8 cellular contexts compared by ENCODE assay signal in the genomic region with DNA sequence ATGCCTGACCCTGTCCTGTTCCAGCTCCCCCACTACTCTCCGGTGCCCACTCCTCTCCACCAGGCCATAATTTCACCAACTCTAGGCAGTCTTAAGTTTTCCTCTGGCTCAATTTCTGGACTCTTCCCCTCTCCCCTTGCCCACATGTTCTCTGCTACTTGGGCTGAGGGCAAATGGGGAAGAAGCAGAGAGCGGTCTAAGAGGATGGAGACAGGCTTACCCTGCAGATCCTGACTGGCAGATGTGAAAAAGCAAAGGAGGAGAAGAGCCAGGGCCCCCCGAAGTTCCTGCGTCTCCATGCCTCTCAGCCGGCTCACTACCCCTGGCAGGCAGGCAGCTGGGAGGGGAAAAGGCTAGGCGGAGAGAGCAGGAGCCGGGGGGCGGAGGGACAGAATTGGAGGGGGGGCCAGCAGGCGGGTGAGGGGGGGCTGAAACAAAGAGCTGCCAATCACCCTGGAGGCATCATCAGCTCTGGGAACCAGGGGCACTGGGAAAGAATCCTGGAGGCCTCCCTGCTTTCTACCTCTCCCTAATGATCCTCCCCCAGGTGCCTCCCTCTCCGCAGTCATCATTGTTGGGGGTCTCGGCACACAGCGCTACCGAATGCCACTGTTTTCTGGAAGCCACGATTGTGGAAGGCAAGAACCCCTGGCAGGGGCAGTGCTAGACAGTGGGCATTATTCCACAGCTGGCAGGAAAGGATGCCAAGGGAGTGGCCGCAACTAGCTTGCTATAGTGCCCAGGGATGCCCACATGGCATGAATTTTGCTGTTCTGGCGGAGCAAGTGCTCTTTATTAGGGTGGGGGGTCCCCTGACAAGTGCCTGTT. TPM values are rescaled to one million over a fixed set of nuclear protein-coding genes. Genes with fewer than 3 reads are reported as not detected.
A peak's percentile ranks its signal among the peaks of the same experiment; 100 is the strongest.
DNase-seq lines count a peak whose midpoint lies in the region; ATAC-seq and TF ChIP-seq lines count a peak whose summit lies in the region.

A gene (minus strand): TSS at position 320 of the 828 bp plus-strand sequence. CDS start 21 bp downstream, at position 299.

- H3K9me3 ChIP-seq in osteoblast (ENCODE audit: low read depth, low read length), result no peaks in the 10 kb centered on the region

- peaks cover 27% of the 10 kb centered on the region for H3K4me1 ChIP-seq in osteoblast (ENCODE audit: insufficient read depth, low read length)

- DNase-seq in DMS 273 (lab: John Stamatoyannopoulos, UW; ENCODE audit: unreplicated experiment) (peak; percentile 90), NCI-H1092 (lab: John Stamatoyannopoulos, UW) (peak; percentile 56), Right ventricle myocardium inferior (ENCODE audit: missing footprints) (peak; percentile 83), osteoblast (ENCODE audit: insufficient read length, low spot score, missing footprints) (peak; percentile 87), hepatic stellate cell (ENCODE audit: low spot score) (no peak), NCI-H2029 treated with DMSO at 0.1 percent for 48 hours (lab: John Stamatoyannopoulos, UW) (no peak)
- no peak for DNase-seq in activated T-helper 2 cell treated with anti-CD3 and anti-CD28 coated beads, Interferon-gamma antibody, Interleukin-2, Interleukin-4, amounts not matched to agents 10 μg/mL and 5 μg/mL and 100 μg/mL, durations not matched to agents 14 hours and 24 hours and 36 hours (ENCODE audit: low spot score)

- intact Hi-C loops in activated T-helper 2 cell treated with anti-CD3 and anti-CD28 coated beads, Interferon-gamma antibody, Interleukin-2, Interleukin-4, amounts not matched to agents 10 μg/mL and 5 μg/mL and 100 μg/mL, durations not matched to agents 14 hours and 24 hours and 36 hours (cut with micrococcal nuclease), result loop anchor here (1.0 to 5.0 kb wide), 5 partner anchors 13 to 845 kb away; a partner anchor contains a TSS
- intact Hi-C loops in Right ventricle myocardium inferior (cut with DNase I), result loop anchor here (1.0 to 5.0 kb wide), 4 partner anchors 19 to 385 kb away; a partner anchor contains a TSS

- H2AFZ ChIP-seq in osteoblast (ENCODE audit: low read length), result peak within 1 kb of the TSS; percentile 74

- H3K4me3 ChIP-seq in osteoblast (ENCODE audit: insufficient read depth, low read length), result peak within 1 kb of the TSS; percentile 95

- peaks cover 24% of the 10 kb centered on the region for H3K4me1 Mint-ChIP-seq in activated T-helper 2 cell treated with anti-CD3 and anti-CD28 coated beads, Interferon-gamma antibody, Interleukin-2, Interleukin-4, amounts not matched to agents 10 μg/mL and 5 μg/mL and 100 μg/mL, durations not matched to agents 14 hours and 24 hours and 36 hours (ENCODE audit: low read depth)

- peaks cover 7% of the 10 kb centered on the region for H3K36me3 Mint-ChIP-seq in activated T-helper 2 cell treated with anti-CD3 and anti-CD28 coated beads, Interferon-gamma antibody, Interleukin-2, Interleukin-4, amounts not matched to agents 10 μg/mL and 5 μg/mL and 100 μg/mL, durations not matched to agents 14 hours and 24 hours and 36 hours (ENCODE audit: low read depth)

- no peaks in the 10 kb centered on the region for H3K27me3 ChIP-seq in osteoblast (ENCODE audit: insufficient read depth, low read length)

- no peaks in the 10 kb centered on the region for H3K9me3 Mint-ChIP-seq in activated T-helper 2 cell treated with anti-CD3 and anti-CD28 coated beads, Interferon-gamma antibody, Interleukin-2, Interleukin-4, amounts not matched to agents 10 μg/mL and 5 μg/mL and 100 μg/mL, durations not matched to agents 14 hours and 24 hours and 36 hours

- no peak for TF ChIP-seq CTCF in osteoblast (IDR thresholded peaks at IDR 0.05; ENCODE audit: extremely low read depth, low read depth, low read length)

- ATAC-seq in Right ventricle myocardium inferior (peak; percentile 18), GM18907 (IDR thresholded peaks at IDR 0.05; ENCODE audit: unreplicated experiment) (no peak)

- H3K27ac Mint-ChIP-seq in activated T-helper 2 cell treated with anti-CD3 and anti-CD28 coated beads, Interferon-gamma antibody, Interleukin-2, Interleukin-4, amounts not matched to agents 10 μg/mL and 5 μg/mL and 100 μg/mL, durations not matched to agents 14 hours and 24 hours and 36 hours, result peak within 1 kb of the TSS; percentile 80

- H3K4me3 Mint-ChIP-seq in activated T-helper 2 cell treated with anti-CD3 and anti-CD28 coated beads, Interferon-gamma antibody, Interleukin-2, Interleukin-4, amounts not matched to agents 10 μg/mL and 5 μg/mL and 100 μg/mL, durations not matched to agents 14 hours and 24 hours and 36 hours (ENCODE audit: low read depth), result peak within 1 kb of the TSS; percentile 92

- H4K20me1 ChIP-seq in osteoblast (ENCODE audit: insufficient read depth, low read length), result no peaks in the 10 kb centered on the region

- H3K79me2 ChIP-seq in osteoblast (ENCODE audit: insufficient read depth, low read length), result peaks cover 13% of the 10 kb centered on the region

- H3K4me2 ChIP-seq in osteoblast (ENCODE audit: insufficient read depth, low read length), result peak within 1 kb of the TSS; percentile 100

- H3K27me3 Mint-ChIP-seq in activated T-helper 2 cell treated with anti-CD3 and anti-CD28 coated beads, Interferon-gamma antibody, Interleukin-2, Interleukin-4, amounts not matched to agents 10 μg/mL and 5 μg/mL and 100 μg/mL, durations not matched to agents 14 hours and 24 hours and 36 hours (ENCODE audit: low read depth), result no peaks in the 10 kb centered on the region

- H3K36me3 ChIP-seq in osteoblast (ENCODE audit: insufficient read depth, low read length), result peaks cover 17% of the 10 kb centered on the region

- peak within 1 kb of the TSS; percentile 94 for H3K27ac ChIP-seq in osteoblast (ENCODE audit: low read depth, low read length)

RNA-seq across cellular contexts. Expression of the gene that starts here (rescaled TPM):
- 10.4 and 13.1 TPM in 2 replicates for total RNA-seq in activated T-helper 2 cell treated with anti-CD3 and anti-CD28 coated beads, Interferon-gamma antibody, Interleukin-2, Interleukin-4, amounts not matched to agents 10 μg/mL and 5 μg/mL and 100 μg/mL, durations not matched to agents 14 hours and 24 hours and 36 hours
- total RNA-seq in Right ventricle myocardium inferior (5.7 TPM), osteoblast (61.9 and 66.6 TPM in 2 replicates)

Comparison
In these comparisons a context has a peak if more than half of its experiments do, and no peak if none do; other contexts are left out.
1. DNase-seq: peak in DMS 273 (single experiment), NCI-H1092 (single experiment), Right ventricle myocardium inferior (single experiment) and osteoblast (single experiment); none in activated T-helper 2 cell treated with anti-CD3 and anti-CD28 coated beads, Interferon-gamma antibody, Interleukin-2, Interleukin-4, amounts not matched to agents 10 μg/mL and 5 μg/mL and 100 μg/mL, durations not matched to agents 14 hours and 24 hours and 36 hours (single experiment), hepatic stellate cell (single experiment) and NCI-H2029 treated with DMSO at 0.1 percent for 48 hours (single experiment).